8 cellular contexts compared by ENCODE assay signal in the genomic region with DNA sequence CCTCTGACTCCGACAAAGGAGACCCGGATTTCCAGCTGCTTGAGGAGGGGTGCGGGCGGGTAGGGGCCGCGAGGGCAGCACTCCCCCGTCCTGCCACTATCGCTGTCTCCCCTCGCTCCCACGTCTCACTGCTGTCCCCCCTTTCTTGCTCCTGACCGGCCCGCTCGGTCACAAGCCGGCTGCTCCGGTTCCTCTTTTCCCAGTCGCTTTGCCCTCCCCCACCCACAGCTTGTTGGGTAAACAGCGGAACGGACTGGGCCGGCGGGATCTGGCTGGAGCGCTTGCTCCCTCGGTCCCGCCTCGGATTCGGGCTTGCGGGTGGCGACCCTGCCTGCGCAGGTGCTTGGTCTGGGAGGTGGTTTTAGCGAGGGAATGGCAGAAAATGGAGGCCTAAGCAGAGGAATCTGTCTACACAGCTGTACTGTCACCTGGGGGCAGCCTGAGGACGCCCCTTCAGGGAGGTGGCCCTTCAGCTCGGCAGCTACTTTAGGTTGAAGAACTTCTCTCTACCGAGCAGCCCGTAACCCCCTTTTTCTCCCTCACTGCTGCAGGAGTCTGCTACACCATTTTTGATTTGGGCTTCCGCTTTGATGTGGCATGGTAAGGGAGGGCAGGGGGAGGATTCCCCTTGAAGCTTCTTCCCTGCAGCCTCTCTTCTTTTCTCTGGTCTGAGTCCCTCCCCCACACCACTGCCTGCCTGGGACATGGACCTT. TPM values are rescaled to one million over a fixed set of nuclear protein-coding genes. Genes with fewer than 3 reads are reported as not detected.
DNase-seq lines count a peak whose midpoint lies in the region; ATAC-seq and TF ChIP-seq lines count a peak whose summit lies in the region.

No MANE protein-coding gene starts in this region.

- no peaks in the 10 kb centered on the region for H3K27me3 ChIP-seq in CD8-positive, alpha-beta memory T cell (ENCODE audit: insufficient read depth, low read length, poor library complexity, severe bottlenecking)
- no peaks in the 10 kb centered on the region for H3K27me3 ChIP-seq in H9 (ENCODE audit: insufficient read depth, low read length)

- no peak overlapping the region for H2BK5ac ChIP-seq in H9 (ENCODE audit: insufficient read length, low read length)

- H2BK120ac ChIP-seq in H9 (ENCODE audit: low read depth, low read length, poor library complexity, severe bottlenecking) = no peak overlapping the region

- H4K5ac ChIP-seq in H9 (ENCODE audit: insufficient read length, low read depth, low read length) = no peak overlapping the region

- H4K8ac ChIP-seq in H9 (replicated peaks; ENCODE audit: insufficient read length, low read depth, low read length) = no peak overlapping the region

- H3K9me3 Mint-ChIP-seq in CD8-positive, alpha-beta memory T cell = no peaks in the 10 kb centered on the region
- H3K9me3 Mint-ChIP-seq in H9 = no peaks in the 10 kb centered on the region; a peak in 1 of 5 replicates
- H3K9me3 Mint-ChIP-seq in stimulated activated memory B cell treated with anti-CD40 and anti-IgM and Interleukin-4, amounts not matched to agents 10 μg/mL and 1 μg/mL and 100 μg/mL, for 72 hours = no peaks in the 10 kb centered on the region

- peaks cover 21% of the 10 kb centered on the region for H3K36me3 ChIP-seq in CD8-positive, alpha-beta memory T cell (ENCODE audit: insufficient read depth, low read length)

- peaks cover 3 to 52% (median 9%) of the 10 kb centered on the region in 3 donors for H3K36me3 Mint-ChIP-seq in CD8-positive, alpha-beta memory T cell
- H3K36me3 Mint-ChIP-seq in H9 (ENCODE audit: insufficient read depth in 1 of 3, low read depth in 3 of 3) = peaks cover 23 to 50% (median 38%) of the 10 kb centered on the region in 3 experiments; a peak in 6 of 7 replicates
- H3K36me3 Mint-ChIP-seq in stimulated activated memory B cell treated with anti-CD40 and anti-IgM and Interleukin-4, amounts not matched to agents 10 μg/mL and 1 μg/mL and 100 μg/mL, for 72 hours = peaks cover 27% of the 10 kb centered on the region

- CTCF ChIA-PET in CD8-positive, alpha-beta memory T cell (lab: Charles Lee) = interaction anchor here (0.8 to 2.5 kb wide), 3 partner anchors 29 to 61 kb away, joined by 3 to 12 read pairs (median 5); a partner anchor contains a TSS

- no peak overlapping the region for H2AFZ ChIP-seq in H9 (ENCODE audit: low read length)

- peaks cover 53 to 66% (median 64%) of the 10 kb centered on the region in 3 donors for H3K4me1 Mint-ChIP-seq in CD8-positive, alpha-beta memory T cell
- peaks cover 36 to 42% of the 10 kb centered on the region in 2 experiments for H3K4me1 Mint-ChIP-seq in H9
- peaks cover 66% of the 10 kb centered on the region for H3K4me1 Mint-ChIP-seq in stimulated activated memory B cell treated with anti-CD40 and anti-IgM and Interleukin-4, amounts not matched to agents 10 μg/mL and 1 μg/mL and 100 μg/mL, for 72 hours

- peaks cover 23% of the 10 kb centered on the region for H3K23me2 ChIP-seq in H9 (ENCODE audit: insufficient read length, low read depth, low read length, poor library complexity, severe bottlenecking)

- H3K79me1 ChIP-seq in H9 (ENCODE audit: insufficient read depth, low read depth, low read length, poor library complexity, severe bottlenecking) = peaks cover 9% of the 10 kb centered on the region

- no peak overlapping the region for H4K91ac ChIP-seq in H9 (ENCODE audit: insufficient read length, low read depth, low read length)

- no peak overlapping the region for H2BK20ac ChIP-seq in H9 (ENCODE audit: low read depth, low read length, poor library complexity, severe bottlenecking)

- POLR2A ChIA-PET in CD8-positive, alpha-beta memory T cell (lab: Charles Lee) = interaction anchor here (0.6 to 1.6 kb wide), 5 partner anchors 14 to 467 kb away, joined by 4 to 10 read pairs (median 7); a partner anchor contains a TSS

- H3K23ac ChIP-seq in H9 (ENCODE audit: insufficient read length, low read depth, low read length) = no peak overlapping the region

- ATAC-seq in stimulated activated memory B cell treated with anti-CD40 and anti-IgM and Interleukin-4, amounts not matched to agents 10 μg/mL and 1 μg/mL and 100 μg/mL, for 72 hours = peak; percentile 31

- peak overlapping the region; percentile 79 for H3K27ac ChIP-seq in CD8-positive, alpha-beta memory T cell (ENCODE audit: low read depth, low read length)
- no peak overlapping the region for H3K27ac ChIP-seq in H9 (ENCODE audit: insufficient read length, low read depth, low read length)

- no peak overlapping the region for H2BK15ac ChIP-seq in H9 (ENCODE audit: low read depth, low read length)

- no peak overlapping the region for H2AK5ac ChIP-seq in H9 (ENCODE audit: insufficient read length, low read length)

- H3K4me1 ChIP-seq in CD8-positive, alpha-beta memory T cell (ENCODE audit: insufficient read depth, low read length) = peaks cover 51% of the 10 kb centered on the region
- peaks cover 6% of the 10 kb centered on the region; the same call in 1 of the 2 replicates for H3K4me1 ChIP-seq in H9 (ENCODE audit: insufficient read depth, low read length)

- H3K79me2 ChIP-seq in H9 (ENCODE audit: insufficient read depth, low read length) = peaks cover 3% of the 10 kb centered on the region; the same call in 1 of the 2 replicates

- H3K9me3 ChIP-seq in CD8-positive, alpha-beta memory T cell (ENCODE audit: low read length) = no peaks in the 10 kb centered on the region
- no peaks in the 10 kb centered on the region for H3K9me3 ChIP-seq in H9 (ENCODE audit: control insufficient read depth, low read depth, low read length)

- H3K27ac Mint-ChIP-seq in CD8-positive, alpha-beta memory T cell = peak overlapping the region; percentile 82 to 96 (median 90)
- H3K27ac Mint-ChIP-seq in H9 = peak overlapping the region in 2 of 3 experiments; percentile 79; a peak in 4 of 7 replicates
- H3K27ac Mint-ChIP-seq in stimulated activated memory B cell treated with anti-CD40 and anti-IgM and Interleukin-4, amounts not matched to agents 10 μg/mL and 1 μg/mL and 100 μg/mL, for 72 hours = peak overlapping the region; percentile 95

- H3K56ac ChIP-seq in H9 (ENCODE audit: insufficient read length, low read depth, low read length) = no peak overlapping the region

- no CpG with 5 or more reads among the region's 34 CpGs for WGBS in H9 (ENCODE audit: extremely low coverage, insufficient read length, low lambda C conversion rate)

- H3T11ph ChIP-seq in H9 (ENCODE audit: low read length) = no peak overlapping the region

- peak overlapping the region; percentile 82 for H3K14ac ChIP-seq in H9 (ENCODE audit: insufficient read depth, low read length)

- H3K4me3 Mint-ChIP-seq in CD8-positive, alpha-beta memory T cell = peak overlapping the region; percentile 86 to 98 (median 94)
- peak overlapping the region; percentile 82 to 95 for H3K4me3 Mint-ChIP-seq in H9
- H3K4me3 Mint-ChIP-seq in stimulated activated memory B cell treated with anti-CD40 and anti-IgM and Interleukin-4, amounts not matched to agents 10 μg/mL and 1 μg/mL and 100 μg/mL, for 72 hours = peak overlapping the region; percentile 92

- H3K9ac ChIP-seq in H9 (ENCODE audit: extremely low read depth, insufficient read length, low read length) = peak overlapping the region; percentile 53

- H2BK12ac ChIP-seq in H9 (ENCODE audit: insufficient read length, low read depth, low read length) = no peak overlapping the region

- H4K20me1 ChIP-seq in H9 (ENCODE audit: control insufficient read depth, insufficient read depth, insufficient read length) = no peaks in the 10 kb centered on the region

- peaks cover 0 to 10% of the 10 kb centered on the region in 2 donors for H3K27me3 Mint-ChIP-seq in CD8-positive, alpha-beta memory T cell
- H3K27me3 Mint-ChIP-seq in H9 (ENCODE audit: low read depth) = no peaks in the 10 kb centered on the region
- H3K27me3 Mint-ChIP-seq in stimulated activated memory B cell treated with anti-CD40 and anti-IgM and Interleukin-4, amounts not matched to agents 10 μg/mL and 1 μg/mL and 100 μg/mL, for 72 hours = no peaks in the 10 kb centered on the region

- no peak for TF ChIP-seq CTCF in H9 (conservative IDR thresholded peaks at IDR 0.05)

- H3K4me2 ChIP-seq in H9 (ENCODE audit: insufficient read depth, insufficient read length, low read length) = peak overlapping the region; percentile 82

- peak overlapping the region; percentile 85 for H3K4me3 ChIP-seq in CD8-positive, alpha-beta memory T cell (ENCODE audit: low read length)

- peak overlapping the region; percentile 12 for H3K18ac ChIP-seq in H9 (ENCODE audit: insufficient read length, low read depth, low read length)

- DNase-seq in CD8-positive, alpha-beta memory T cell = peak in 3 of 5 donors; percentile 30 to 66 (median 34)
- DNase-seq in H9 (no peak), SKM-1 (lab: John Stamatoyannopoulos, UW; ENCODE audit: unreplicated experiment) (peak; percentile 68), cerebellum (ENCODE audit: low spot score) (peak; percentile 41), left kidney (ENCODE audit: low read depth, low spot score) (peak; percentile 72), inferior parietal cortex (ENCODE audit: extremely low spot score) (no peak), HPDE6-E6E7 (ENCODE audit: extremely low spot score) (no peak)

- no peak overlapping the region for H3K4ac ChIP-seq in H9 (ENCODE audit: low read depth, low read length)

RNA-seq across cellular contexts. Expression of a gene that starts 0.6 kb away (rescaled TPM):
- 100 to 1,000 TPM; 184 to 205 TPM for total RNA-seq in CD8-positive, alpha-beta memory T cell
- 190 TPM for polyA plus RNA-seq in CD8-positive, alpha-beta memory T cell
- total RNA-seq in H9 (2021) (127 and 131 TPM in 2 replicates), cerebellum (89.9 TPM)

RNA-seq across cellular contexts. Expression of a gene that starts 3.6 kb away (rescaled TPM):
- total RNA-seq in CD8-positive, alpha-beta memory T cell = 10 to 100 TPM; 39.7 to 41.7 TPM
- 1.9 TPM for polyA plus RNA-seq in CD8-positive, alpha-beta memory T cell
- total RNA-seq in H9 (2021) = 70.9 and 74.0 TPM in 2 replicates
- 59.3 TPM for total RNA-seq in cerebellum

RNA-seq across cellular contexts. Expression of a gene that starts 5.6 kb away (rescaled TPM):
- 10 to 100 TPM; 85.8 to 94.7 TPM for total RNA-seq in CD8-positive, alpha-beta memory T cell
- polyA plus RNA-seq in CD8-positive, alpha-beta memory T cell = 32.9 TPM
- 74.4 and 79.6 TPM in 2 replicates for total RNA-seq in H9 (2021)
- 14.2 TPM for total RNA-seq in cerebellum

RNA-seq across cellular contexts. Expression of a gene that starts 16.0 kb away (rescaled TPM):
- 1 to 10 TPM; 2.7 to 3.4 TPM for total RNA-seq in CD8-positive, alpha-beta memory T cell
- 0.43 TPM for polyA plus RNA-seq in CD8-positive, alpha-beta memory T cell
- total RNA-seq in H9 (2021) = 11.8 and 12.4 TPM in 2 replicates
- 5.2 TPM for total RNA-seq in cerebellum

RNA-seq across cellular contexts. Expression of a gene that starts 28.7 kb away (rescaled TPM):
- 10 to 100 TPM; 28.9 to 32.1 TPM for total RNA-seq in CD8-positive, alpha-beta memory T cell
- 16.0 TPM for polyA plus RNA-seq in CD8-positive, alpha-beta memory T cell
- 22.0 and 24.5 TPM in 2 replicates for total RNA-seq in H9 (2021)
- 14.0 TPM for total RNA-seq in cerebellum

Comparison
In these comparisons a context has a peak if more than half of its experiments do, and no peak if none do; other contexts are left out.
1. DNase-seq: peak in CD8-positive, alpha-beta memory T cell (3 of 5), SKM-1 (single experiment), cerebellum (single experiment) and left kidney (single experiment); none in H9 (single experiment), inferior parietal cortex (single experiment) and HPDE6-E6E7 (single experiment).
2. Peak in every context shown above with its lines, with median percentiles within 50 percentile points of each other: H3K27ac Mint-ChIP-seq and H3K4me3 Mint-ChIP-seq.